In genomic region chr20:32017711-32018251, GRCh38 we compare ENCODE assay signal across 7 cellular contexts. TPM values are rescaled to one million over a fixed set of nuclear protein-coding genes. Genes with fewer than 3 reads are reported as not detected.
A peak's percentile ranks its signal among the peaks of the same experiment; 100 is the strongest.
DNase-seq lines count a peak whose midpoint lies in the region; ATAC-seq and TF ChIP-seq lines count a peak whose summit lies in the region.

No MANE protein-coding gene starts in this region.

- TF ChIP-seq POLR2A in transverse colon (IDR thresholded peaks at IDR 0.05), result no peak

- no peak overlapping the region for H3K27ac Mint-ChIP-seq in HFFc6

- H3K4me1 ChIP-seq in transverse colon, result peaks cover 0 to 16% (median 12%) of the 10 kb centered on the region in 4 donors

- DNase-seq in HK-2 (ENCODE audit: unreplicated experiment) (peak; percentile 48), NCI-H526 (lab: John Stamatoyannopoulos, UW) (peak; percentile 96 to 99), left colon (peak; percentile 57 to 77), transverse colon (peak; percentile 54), HFFc6 (no peak)
- peak; percentile 18 to 24 for DNase-seq in activated T-helper 1 cell treated with anti-CD3 and anti-CD28 coated beads, Interleukin-2, amount 50 U/mL, for 16 hours (ENCODE audit: low read depth in 1 of 2, low spot score in 1 of 2)

- no peaks in the 10 kb centered on the region for H3K9me3 ChIP-seq in transverse colon

- peaks cover 60% of the 10 kb centered on the region for H3K27me3 Mint-ChIP-seq in HFFc6 (ENCODE audit: insufficient read depth)

- H3K4me3 Mint-ChIP-seq in HFFc6, result no peak overlapping the region

- ATAC-seq in left colon, result peak; percentile 89
- no peak for ATAC-seq in HG02852 (IDR thresholded peaks at IDR 0.05; ENCODE audit: unreplicated experiment)

- H3K27me3 ChIP-seq in transverse colon, result peaks cover 87% of the 10 kb centered on the region

- intact Hi-C loops in left colon (cut with DNase I, micrococcal nuclease) (no loop called here), transverse colon (cut with DNase I; ENCODE audit: low total_unique reads) (no loop called here)

- H3K4me1 Mint-ChIP-seq in HFFc6 (ENCODE audit: low read depth), result peaks cover 5% of the 10 kb centered on the region; the same call in 1 of the 2 replicates

- peak overlapping the region in 1 of 4 donors; percentile 26 for H3K27ac ChIP-seq in transverse colon

- WGBS in transverse colon (ENCODE audit: low coverage in 1 of 2), 2 donors, result 16 to 100% methylated on average over 1 to 28 of the region's 35 CpGs

- no peaks in the 10 kb centered on the region for H3K36me3 ChIP-seq in transverse colon

- no peaks in the 10 kb centered on the region for H3K9me3 Mint-ChIP-seq in HFFc6

- peaks cover 4% of the 10 kb centered on the region for H3K36me3 Mint-ChIP-seq in HFFc6 (ENCODE audit: low read depth)

- TF ChIP-seq EP300 in transverse colon (IDR thresholded peaks at IDR 0.05; ENCODE audit: low read depth), result no peak

- in situ Hi-C loops in transverse colon (cut with MboI; ENCODE audit: low pct_ligation_motif_present in 1 of 4, low pct_unique_long_range_greater_than_20kb in 1 of 4, low sequenced_read_pairs in 3 of 4), result no loop called here

- peak in 2 of 5 experiments; percentile 21 to 22 for TF ChIP-seq CTCF in transverse colon (IDR thresholded peaks at IDR 0.05)
- TF ChIP-seq CTCF in HFFc6 (IDR thresholded peaks at IDR 0.05), result no peak

- no peak overlapping the region for H3K4me3 ChIP-seq in transverse colon

RNA-seq across cellular contexts. Expression of gene CCM2L, which starts 7.5 kb away (rescaled TPM):
- total RNA-seq in left colon (1 to 10 TPM; 1.7 to 2.0 TPM), transverse colon (1 to 10 TPM; 1.7 to 4.9 (median 3.0) TPM)
- not detected for total RNA-seq in HFFc6 (2021; fragmentation: NEBNext Ultra II Directional; extraction: Animal tissue kit (Norgen Biotek cat#: 25700))

RNA-seq across cellular contexts. Expression of gene HCK, which starts 34.3 kb away (rescaled TPM):
- total RNA-seq in left colon (1 to 10 TPM; 5.5 to 9.7 TPM), transverse colon (10 to 100 TPM in 3 of 4 donors, 1 to 10 TPM in 1; 9.7 to 22.7 (median 11.7) TPM)
- total RNA-seq in HFFc6 (2021; fragmentation: NEBNext Ultra II Directional; extraction: Animal tissue kit (Norgen Biotek cat#: 25700)), result not detected

RNA-seq across cellular contexts. Expression of gene XKR7, which starts 49.8 kb away (rescaled TPM):
- total RNA-seq in left colon (under 1 TPM; 0.06 to 0.11 TPM), transverse colon (under 1 TPM in 1 of 4 donors, not detected in 3; under 0.01 TPM)
- not detected for total RNA-seq in HFFc6 (2021; fragmentation: NEBNext Ultra II Directional; extraction: Animal tissue kit (Norgen Biotek cat#: 25700))

Comparison
In these comparisons a context has a peak if more than half of its experiments do, and no peak if none do; other contexts are left out.
1. RNA of gene HCK, which starts 34.3 kb away (total RNA-seq): 9.7 to 22.7 TPM in transverse colon and 5.5 to 9.7 TPM in left colon; not detected in HFFc6; every median in the first group is over 4 times any median in the second.